8 cellular contexts compared by ENCODE assay signal in genomic region chr10:67884313-67884841, GRCh38. TPM values are rescaled to one million over a fixed set of nuclear protein-coding genes. Genes with fewer than 3 reads are reported as not detected.
A peak's percentile ranks its signal among the peaks of the same experiment; 100 is the strongest.
DNase-seq lines count a peak whose midpoint lies in the region; ATAC-seq and TF ChIP-seq lines count a peak whose summit lies in the region.

SIRT1 (plus strand) TSS chr10:67884656; CDS start chr10:67884722, 66 bp downstream.

- WGBS in endodermal cell (ENCODE audit: insufficient coverage in 1 of 2, insufficient read length in 1 of 2), 2 experiments = 0% methylated on average over 10 to 62 of the region's 62 CpGs
- WGBS in mesodermal cell (ENCODE audit: insufficient coverage in 2 of 2), 2 experiments = 1% methylated on average over 37 to 48 of the region's 62 CpGs

- DNase-seq in D341Med (ENCODE audit: low spot score) (peak; percentile 93), NT2/D1 (ENCODE audit: low read depth, low spot score) (peak; percentile 83), endodermal cell (peak; percentile 99)
- peak; percentile 72 for DNase-seq in activated CD8-positive, alpha-beta memory T cell treated with anti-CD3 and anti-CD28 coated beads, Interleukin-2, amount 50 U/mL, for 24 hours (ENCODE audit: extremely low read depth)
- DNase-seq in stimulated activated CD8-positive, alpha-beta memory T cell treated with anti-CD3 and anti-CD28 coated beads, Interleukin-15, amount 100 ng/mL, for 24 hours (ENCODE audit: low read depth) = peak; percentile 83

- no peaks in the 10 kb centered on the region for H3K27me3 Mint-ChIP-seq in endodermal cell (ENCODE audit: insufficient read depth)

- H3K4me3 ChIP-seq in HUES48 (ENCODE audit: low read depth, low read length) (peak within 1 kb of the TSS; percentile 81), NT2/D1 (ENCODE audit: insufficient read length, low read depth) (peak within 1 kb of the TSS; percentile 61), endodermal cell (ENCODE audit: low read length) (peak within 1 kb of the TSS; percentile 99), mesodermal cell (ENCODE audit: extremely low read depth, insufficient read depth, low read length, poor library complexity, severe bottlenecking) (peak within 1 kb of the TSS; percentile 83)

- ATAC-seq in GM21423 (IDR thresholded peaks at IDR 0.05; ENCODE audit: unreplicated experiment) = peak; percentile 85

- H3K27ac Mint-ChIP-seq in endodermal cell = peak within 1 kb of the TSS; percentile 95

- peak within 1 kb of the TSS; percentile 92 for H3K4me3 Mint-ChIP-seq in endodermal cell

- H3K4me1 Mint-ChIP-seq in endodermal cell = peaks cover 10% of the 10 kb centered on the region

- peaks cover 26% of the 10 kb centered on the region for H3K36me3 Mint-ChIP-seq in endodermal cell (ENCODE audit: low read depth)

- H3K9me3 ChIP-seq in HUES48 (ENCODE audit: control insufficient read depth, insufficient read depth, low read length) (no peaks in the 10 kb centered on the region), NT2/D1 (ENCODE audit: insufficient read depth, low read length) (no peaks in the 10 kb centered on the region), endodermal cell (ENCODE audit: control insufficient read depth, low read length) (peaks cover under 1% of the 10 kb centered on the region), mesodermal cell (ENCODE audit: control insufficient read depth, low read length) (no peaks in the 10 kb centered on the region)

- H3K4me1 ChIP-seq in HUES48 (ENCODE audit: control insufficient read depth, insufficient read depth, low read length) (0 out of 2 replicates have a peak, but pooled peaks cover 16% of the 10 kb centered on the region), NT2/D1 (ENCODE audit: insufficient read depth, insufficient read length) (no peaks in the 10 kb centered on the region), endodermal cell (ENCODE audit: control insufficient read depth, insufficient read depth, low read length) (no peaks in the 10 kb centered on the region), mesodermal cell (ENCODE audit: control insufficient read depth, insufficient read depth, low read length, poor library complexity, severe bottlenecking) (peaks cover 2% of the 10 kb centered on the region)

- H3K27me3 ChIP-seq in HUES48 (ENCODE audit: control insufficient read depth, insufficient read depth, low read length) (no peaks in the 10 kb centered on the region), NT2/D1 (ENCODE audit: insufficient read depth, insufficient read length) (no peaks in the 10 kb centered on the region), endodermal cell (ENCODE audit: control insufficient read depth, insufficient read depth, low read length, poor library complexity, severe bottlenecking) (no peaks in the 10 kb centered on the region)

- TF ChIP-seq CTCF in endodermal cell (conservative IDR thresholded peaks at IDR 0.05) = no peak

- peak within 1 kb of the TSS; percentile 85 for H3K9ac ChIP-seq in HUES48 (ENCODE audit: low read depth, low read length)
- peak within 1 kb of the TSS; percentile 85 for H3K9ac ChIP-seq in NT2/D1 (ENCODE audit: insufficient read length, low read depth)
- H3K9ac ChIP-seq in endodermal cell (ENCODE audit: extremely low read depth, low read length, poor library complexity, severe bottlenecking) = peak within 1 kb of the TSS; percentile 85

- H3K36me3 ChIP-seq in HUES48 (ENCODE audit: control insufficient read depth, insufficient read depth, low read length) = peaks cover 32% of the 10 kb centered on the region
- peaks cover 25% of the 10 kb centered on the region for H3K36me3 ChIP-seq in NT2/D1 (ENCODE audit: insufficient read depth, insufficient read length, low read length)
- peaks cover 24% of the 10 kb centered on the region for H3K36me3 ChIP-seq in endodermal cell (ENCODE audit: control insufficient read depth, insufficient read depth, low read length)
- H3K36me3 ChIP-seq in mesodermal cell (ENCODE audit: control insufficient read depth, insufficient read depth, low read length) = peaks cover 28% of the 10 kb centered on the region

- no peaks in the 10 kb centered on the region for H3K9me3 Mint-ChIP-seq in endodermal cell

- peak within 1 kb of the TSS; percentile 93 for H3K27ac ChIP-seq in HUES48 (ENCODE audit: low read depth, low read length)
- H3K27ac ChIP-seq in endodermal cell (ENCODE audit: low read depth, low read length) = peak within 1 kb of the TSS; percentile 92
- H3K27ac ChIP-seq in mesodermal cell (ENCODE audit: low read depth, low read length, severe bottlenecking) = peak within 1 kb of the TSS; percentile 74

RNA-seq across cellular contexts. Expression of gene SIRT1, which starts in this region (rescaled TPM):
- total RNA-seq in endodermal cell = 10 to 100 TPM; 30.2 to 36.7 TPM
- 29.7 TPM for polyA plus RNA-seq in endodermal cell (2013, experiment 1 of 2)
- polyA plus RNA-seq in endodermal cell (2013, experiment 2 of 2) = 26.4 TPM
- 16.8 TPM for polyA plus RNA-seq in mesodermal cell (2013, experiment 1 of 2)
- polyA plus RNA-seq in mesodermal cell (2013, experiment 2 of 2) = 19.3 TPM

Comparison
In these comparisons a context has a peak if more than half of its experiments do, and no peak if none do; other contexts are left out.
1. Peak in every context shown above with its lines: DNase-seq, ATAC-seq, H3K4me3 ChIP-seq and H3K27ac ChIP-seq.